23 cellular contexts compared by ENCODE assay signal in the genomic region with DNA sequence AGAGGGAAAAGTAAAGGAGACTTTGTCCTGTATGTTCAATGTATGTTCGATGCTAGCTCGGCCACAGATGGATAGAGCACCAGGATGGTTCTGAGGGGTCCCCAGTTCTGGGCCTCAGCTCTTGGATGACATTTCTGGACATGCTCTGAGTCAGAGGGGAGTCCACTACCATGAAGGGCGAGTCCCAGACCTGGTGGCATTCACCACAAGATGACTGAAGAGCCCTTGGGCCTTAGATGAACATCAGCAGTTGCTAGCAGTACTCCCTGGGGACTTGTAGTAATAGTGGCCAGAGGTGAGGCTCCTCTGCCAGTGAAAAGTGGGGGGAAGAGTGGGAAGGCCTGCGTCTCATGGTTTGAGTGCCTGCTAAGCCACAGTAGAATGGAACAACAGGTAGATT.
"Had no signal": no experiment of that assay in that cellular context is flagged by ENCODE, and none has a peak within 500 bp of the region (broad histone marks: within the 10 kb centered on the region; RNA-seq: fewer than 3 reads in every experiment).

No MANE protein-coding gene starts in this region.

- H3K9me3 ChIP-seq: mucosa of descending colon, right lobe of liver, transverse colon, vagina had no signal

- DNase-seq: cortex of kidney; effector memory CD8-positive, alpha-beta T cell; erythroblast; foreskin melanocyte; glutamatergic neuron; heart right ventricle; hippocampal formation; left cardiac atrium; mesenchymal stem cell; mucosa of descending colon; naive thymus-derived CD4-positive, alpha-beta T cell; stimulated activated CD4-positive, alpha-beta T cell treated with anti-CD3 and anti-CD28 coated beads, Interleukin-12 subunit alpha, Interleukin-12 subunit beta, amount 100 ng/mL, for 4 hours; stimulated activated CD4-positive, alpha-beta T cell treated with anti-CD3 and anti-CD28 coated beads, Interleukin-1b, Interleukin-23, amount 100 ng/mL, for 48 hours; stimulated activated CD4-positive, alpha-beta T cell treated with anti-CD3 and anti-CD28 coated beads, Interleukin-4, amount 100 ng/mL, for 1 hour; stimulated activated CD8-positive, alpha-beta memory T cell treated with anti-CD3 and anti-CD28 coated beads, Interleukin-4, amount 100 ng/mL, for 48 hours; stimulated activated naive CD4-positive, alpha-beta T cell treated with Interleukin-2 at 50 U/mL for 16 hours; transverse colon had no signal

- H3K36me3 ChIP-seq: heart right ventricle, left lung, neural progenitor cell, transverse colon, vagina had no signal

- H3K27me3 ChIP-seq: heart right ventricle, left lung, neural progenitor cell, right lobe of liver, transverse colon, vagina had no signal

- H3K4me1 ChIP-seq: left lung, neural progenitor cell, parathyroid adenoma, transverse colon, vagina had no signal

- H3K27ac ChIP-seq: heart right ventricle, left lung, neural progenitor cell, parathyroid adenoma, right lobe of liver, transverse colon, vagina had no signal

- H2AFZ ChIP-seq: neural progenitor cell, parathyroid adenoma had no signal

- H3K4me2 ChIP-seq: neural progenitor cell, smooth muscle cell had no signal

- H3K4me3 ChIP-seq: heart right ventricle, left lung, mucosa of descending colon, neural progenitor cell, right lobe of liver, smooth muscle cell, transverse colon, vagina had no signal

- H3K9ac ChIP-seq: neural progenitor cell, parathyroid adenoma had no signal

- H3K79me2 ChIP-seq: parathyroid adenoma had no signal

- ATAC-seq: effector memory CD8-positive, alpha-beta T cell; left lung; naive thymus-derived CD4-positive, alpha-beta T cell had no signal
